11 cellular contexts compared by ENCODE assay signal in the genomic region with DNA sequence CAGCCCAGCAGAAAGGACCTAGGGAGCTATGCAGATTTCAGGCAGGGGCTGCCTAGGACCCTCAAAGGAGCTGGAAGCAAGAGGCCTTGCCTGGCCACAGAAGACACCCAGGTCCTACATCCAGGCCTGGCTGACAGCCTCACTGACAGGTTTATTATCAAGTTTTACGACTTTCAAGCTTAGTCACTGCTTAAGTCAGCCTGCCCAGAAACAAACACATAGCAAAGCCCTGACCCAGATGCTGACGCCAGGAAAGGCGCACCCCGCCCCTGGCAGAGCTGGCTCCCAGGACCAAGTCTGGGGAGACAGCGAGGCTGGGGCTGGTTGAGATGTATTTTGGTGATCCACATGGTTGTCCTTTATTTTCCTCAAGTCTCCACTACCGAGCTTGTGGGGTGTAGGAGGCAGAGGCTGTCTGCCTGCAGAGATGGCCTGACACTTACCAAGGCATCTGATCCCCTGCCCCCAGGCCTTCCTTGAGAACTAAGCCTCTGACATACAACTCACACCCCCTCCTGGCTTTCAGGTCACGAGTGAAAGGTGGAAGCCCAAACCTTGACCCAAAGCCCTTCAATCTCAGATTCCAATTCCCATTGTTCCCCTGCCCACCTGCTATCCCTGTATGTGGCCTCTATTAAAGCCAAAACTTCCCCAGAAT.
DNase-seq lines count a peak whose midpoint lies in the region; ATAC-seq, FAIRE-seq and TF ChIP-seq lines count a peak whose summit lies in the region.
"Had no signal": no experiment of that assay in that cellular context is flagged by ENCODE, and none has a peak within 500 bp of the region (broad histone marks: within the 10 kb centered on the region; RNA-seq: fewer than 3 reads in every experiment).

No MANE protein-coding gene starts in this region.

- H3K9me3 ChIP-seq in breast epithelium (peaks cover 0 to 4% of the 10 kb centered on the region in 2 donors), adipocyte (ENCODE audit: control insufficient read depth, low read length) (peaks cover 6% of the 10 kb centered on the region), SJCRH30 (replicated peaks) (no peaks in the 10 kb centered on the region)

- FAIRE-seq in urothelium cell line (lab: Jason Lieb, UNC), result no peak

- no peaks in the 10 kb centered on the region for H3K4me1 ChIP-seq in breast epithelium
- H3K4me1 ChIP-seq in adipocyte (ENCODE audit: control insufficient read depth, insufficient read depth, low read length), result peaks cover 32% of the 10 kb centered on the region
- no peaks in the 10 kb centered on the region for H3K4me1 ChIP-seq in SJCRH30

- no peak overlapping the region for H3K4me3 ChIP-seq in breast epithelium
- H3K4me3 ChIP-seq in adipocyte (ENCODE audit: low read length), result no peak overlapping the region
- no peak overlapping the region for H3K4me3 ChIP-seq in SJCRH30

- TF ChIP-seq CTCF in MCF 10A (IDR thresholded peaks at IDR 0.05; ENCODE audit: unreplicated experiment), result no peak
- TF ChIP-seq CTCF in breast epithelium (IDR thresholded peaks at IDR 0.05), result no peak

- H3K9ac ChIP-seq in adipocyte (ENCODE audit: low read length), result peak overlapping the region; percentile 75

- H3K27me3 Mint-ChIP-seq in MCF 10A (ENCODE audit: insufficient read depth, unreplicated experiment), result no peaks in the 10 kb centered on the region

- peak; percentile 91 for DNase-seq in MCF 10A (ENCODE audit: unreplicated experiment)
- no peak for DNase-seq in breast epithelium (ENCODE audit: low spot score in 2 of 2)
- no peak for DNase-seq in adipocyte (ENCODE audit: low read depth)
- DNase-seq in kidney glomerular epithelial cell (lab: John Stamatoyannopoulos, UW), result peak; percentile 88
- peak; percentile 87 for DNase-seq in urothelium cell line (ENCODE audit: low spot score)
- no peak for DNase-seq in globus pallidus (ENCODE audit: low spot score)
- DNase-seq in SJCRH30, result no peak
- DNase-seq: RPMI8226; stimulated activated CD4-positive, alpha-beta T cell treated with anti-CD3 and anti-CD28 coated beads, Interleukin-2, amount 100 ng/mL, for 48 hours had no signal

- no peak for ATAC-seq in HG03432 (IDR thresholded peaks at IDR 0.05; ENCODE audit: unreplicated experiment)

- TF ChIP-seq POLR2A in breast epithelium (IDR thresholded peaks at IDR 0.05), result no peak

- H3K27me3 ChIP-seq in breast epithelium, result no peaks in the 10 kb centered on the region
- peaks cover 6% of the 10 kb centered on the region for H3K27me3 ChIP-seq in adipocyte (replicated peaks; ENCODE audit: control insufficient read depth, insufficient read depth, low read length)
- H3K27me3 ChIP-seq in SJCRH30, result 0 out of 2 replicates have a peak, but pooled peaks cover 5% of the 10 kb centered on the region

- no TSS peak for BruUV-seq in MCF 10A (replicated peaks; lab: Mats Ljungman, UMichigan)

- H3K36me3 ChIP-seq in breast epithelium (no peaks in the 10 kb centered on the region), adipocyte (ENCODE audit: control insufficient read depth, insufficient read depth, low read length, severe bottlenecking) (no peaks in the 10 kb centered on the region), SJCRH30 (no peaks in the 10 kb centered on the region)

- peak overlapping the region in 1 of 2 donors; percentile 55 for H3K27ac ChIP-seq in breast epithelium
- H3K27ac ChIP-seq in SJCRH30, result no peak overlapping the region

- H3K4me1 Mint-ChIP-seq in MCF 10A (ENCODE audit: insufficient read depth, unreplicated experiment), result peaks cover 13% of the 10 kb centered on the region

- no peak overlapping the region for H3K4me3 Mint-ChIP-seq in MCF 10A (ENCODE audit: unreplicated experiment)

- H3K27ac Mint-ChIP-seq in MCF 10A (ENCODE audit: low read depth, unreplicated experiment), result peak overlapping the region; percentile 23
- H3K27ac Mint-ChIP-seq: activated T-helper 2 cell treated with anti-CD3 and anti-CD28 coated beads, Interferon-gamma antibody, Interleukin-2, Interleukin-4, amounts not matched to agents 10 μg/mL and 5 μg/mL and 100 μg/mL, durations not matched to agents 14 hours and 24 hours and 36 hours had no signal

- no peaks in the 10 kb centered on the region for H3K36me3 Mint-ChIP-seq in MCF 10A (ENCODE audit: insufficient read depth, unreplicated experiment)

- H3K9me3 Mint-ChIP-seq in MCF 10A (ENCODE audit: unreplicated experiment), result no peaks in the 10 kb centered on the region
- H3K9me3 Mint-ChIP-seq: activated T-helper 2 cell treated with anti-CD3 and anti-CD28 coated beads, Interferon-gamma antibody, Interleukin-2, Interleukin-4, amounts not matched to agents 10 μg/mL and 5 μg/mL and 100 μg/mL, durations not matched to agents 14 hours and 24 hours and 36 hours had no signal

- CTCF ChIA-PET in MCF 10A (lab: Yijun Ruan, JAX), result interaction anchor here (0.6 to 2.2 kb wide), 10 partner anchors 12 to 246 kb away, joined by 3 to 15 read pairs (median 6); no protein-coding TSS in a partner anchor

- intact Hi-C loops in MCF 10A (cut with micrococcal nuclease), result loop anchor here (1.0 kb wide), 1 partner anchor 20 kb away; no protein-coding TSS in a partner anchor
- intact Hi-C loops in breast epithelium (cut with DNase I; ENCODE audit: low total_unique reads), result no loop called here

- POLR2A ChIA-PET in MCF 10A (lab: Yijun Ruan, JAX), result interaction anchor here (0.6 to 2.5 kb wide), 16 partner anchors 9 to 908 kb away, joined by 3 to 20 read pairs (median 5); no protein-coding TSS in a partner anchor

Comparison
In these comparisons a context has a peak if more than half of its experiments do, and no peak if none do; other contexts are left out.
1. DNase-seq: peak in MCF 10A (single experiment), kidney glomerular epithelial cell (single experiment) and urothelium cell line (single experiment); none in breast epithelium (0 of 2), adipocyte (single experiment), globus pallidus (single experiment) and SJCRH30 (0 of 2).